In genomic region chr5:11164456-11165286, GRCh38 we compare ENCODE assay signal across 16 cellular contexts.
A peak's percentile ranks its signal among the peaks of the same experiment; 100 is the strongest.
DNase-seq lines count a peak whose midpoint lies in the region; ATAC-seq, FAIRE-seq and TF ChIP-seq lines count a peak whose summit lies in the region.
"Had no signal": no experiment of that assay in that cellular context is flagged by ENCODE, and none has a peak within 500 bp of the region (broad histone marks: within the 10 kb centered on the region; RNA-seq: fewer than 3 reads in every experiment).

No MANE protein-coding gene starts in this region.

- intact Hi-C loops in K562 (cut with micrococcal nuclease), result no loop called here
- intact Hi-C loops in esophagus muscularis mucosa (cut with DNase I), result no loop called here

- H3K9ac ChIP-seq in K562 (ENCODE audit: insufficient read depth in 1 of 2, low read depth in 2 of 2, low read length in 2 of 2), result no peak overlapping the region

- no peak for TF ChIP-seq EP300 in K562 (IDR thresholded peaks at IDR 0.05; ENCODE audit: low read length)
- no peak for TF ChIP-seq EP300 in esophagus muscularis mucosa (IDR thresholded peaks at IDR 0.05)

- peak; percentile 26 for FAIRE-seq in K562 (lab: Jason Lieb, UNC)
- FAIRE-seq in small intestine (lab: Jason Lieb, UNC), result no peak

- POLR2A ChIA-PET in K562 (lab: Yijun Ruan, JAX), result interaction anchor here (1.1 to 1.4 kb wide), 2 partner anchors 10 to 12 kb away, joined by 3 read pairs; no protein-coding TSS in a partner anchor

- H3K9me3 ChIP-seq in K562 (replicated peaks; ENCODE audit: control insufficient read depth, insufficient read depth, low read depth, low read length) (no peaks in the 10 kb centered on the region; the same call in 1 of the 2 replicates), esophagus muscularis mucosa (no peaks in the 10 kb centered on the region), small intestine (ENCODE audit: control insufficient read depth, low read depth) (no peaks in the 10 kb centered on the region)
- H3K9me3 ChIP-seq: Caco-2, SJCRH30 had no signal

- H3K4me1 ChIP-seq in K562 (replicated peaks in 1 of 2; ENCODE audit: control insufficient read depth in 2 of 2, insufficient read depth in 2 of 2, low read length in 2 of 2), result no peaks in the 10 kb centered on the region
- no peaks in the 10 kb centered on the region for H3K4me1 ChIP-seq in esophagus muscularis mucosa
- H3K4me1 ChIP-seq in small intestine (ENCODE audit: control insufficient read depth in 2 of 2, insufficient read depth in 1 of 2, low read depth in 1 of 2, low read length in 1 of 2), result no peaks in the 10 kb centered on the region
- H3K4me1 ChIP-seq: Caco-2 had no signal

- TF ChIP-seq RAD21 in K562 (CRISPR knock-in tag; conservative IDR thresholded peaks at IDR 0.05 in 1 of 2, IDR thresholded peaks at IDR 0.05 in 1 of 2), result no peak

- in situ Hi-C loops in K562 (cut with MboI), result loop anchor here (25.0 kb wide), 1 partner anchor 702 kb away; no protein-coding TSS in a partner anchor

- WGBS in K562 (ENCODE audit: insufficient coverage, low coverage, missing lambda C conversion rate), result under 1% methylated on average over 7 of the region's 7 CpGs
- WGBS in esophagus muscularis mucosa, result 62% methylated on average over 7 of the region's 7 CpGs
- WGBS in small intestine, 3 donors, result 74 to 89% (median 88%) methylated on average over 7 of the region's 7 CpGs

- H3K36me3 ChIP-seq in K562 (ENCODE audit: control insufficient read depth, insufficient read depth, low read length) (no peaks in the 10 kb centered on the region), esophagus muscularis mucosa (no peaks in the 10 kb centered on the region), small intestine (ENCODE audit: control insufficient read depth in 2 of 2, insufficient read depth in 2 of 2, low read length in 2 of 2) (no peaks in the 10 kb centered on the region)
- H3K36me3 ChIP-seq: SJCRH30 had no signal

- H2AFZ ChIP-seq in K562 (ENCODE audit: low read depth, low read length), result no peak overlapping the region

- H3K79me2 ChIP-seq in K562 (ENCODE audit: control insufficient read depth, insufficient read depth, low read length), result no peaks in the 10 kb centered on the region

- TF ChIP-seq CTCF in K562 (IDR thresholded peaks at IDR 0.05 in 2 of 3, conservative IDR thresholded peaks at IDR 0.05 in 1 of 3; ENCODE audit: insufficient read depth in 2 of 3, low read depth in 1 of 3, low read length in 3 of 3) (no peak), esophagus muscularis mucosa (IDR thresholded peaks at IDR 0.05) (no peak)

- no peak for DNase-seq in K562 (ENCODE audit: extremely low read depth in 1 of 4, low spot score in 3 of 4)
- peak; percentile 60 for DNase-seq in esophagus muscularis mucosa (ENCODE audit: extremely low spot score)
- peak; percentile 80 for DNase-seq in medulla oblongata (ENCODE audit: extremely low spot score)
- DNase-seq in superior temporal gyrus (ENCODE audit: extremely low spot score), result peak; percentile 82
- no peak for DNase-seq in small intestine
- DNase-seq: Caco-2; CD4-positive, CD25-positive, alpha-beta regulatory T cell; DMS153; HFFc6; NCI-H187; NCI-H446; PC-3 had no signal

- ATAC-seq in K562 (no peak), HG03342 (IDR thresholded peaks at IDR 0.05; ENCODE audit: unreplicated experiment) (no peak), HG03097 (IDR thresholded peaks at IDR 0.05; ENCODE audit: low FRiP score, unreplicated experiment) (no peak)
- ATAC-seq: PC-3 had no signal

- H4K20me1 ChIP-seq in K562 (replicated peaks; ENCODE audit: control insufficient read depth, insufficient read depth, low read length), result no peaks in the 10 kb centered on the region

- H3K27ac ChIP-seq in K562 (ENCODE audit: extremely low read depth, low read depth, low read length) (no peak overlapping the region), esophagus muscularis mucosa (replicated peaks in 1 of 4) (no peak overlapping the region), small intestine (ENCODE audit: low read depth in 1 of 2, low read length in 1 of 2) (no peak overlapping the region)
- H3K27ac ChIP-seq: RWPE1, SJCRH30 had no signal

- CTCF ChIA-PET in K562 (lab: Yijun Ruan, JAX; ENCODE audit: low intra/inter-chr PET ratio), result no interaction called here

- no TSS peak for BruUV-seq in K562 (replicated peaks; lab: Mats Ljungman, UMichigan)

- no peaks in the 10 kb centered on the region for H3K27me3 ChIP-seq in K562 (ENCODE audit: control insufficient read depth in 2 of 2, insufficient read depth in 2 of 2, low read length in 2 of 2)
- H3K27me3 ChIP-seq in esophagus muscularis mucosa, result no peaks in the 10 kb centered on the region
- H3K27me3 ChIP-seq in small intestine (ENCODE audit: control insufficient read depth in 2 of 2, insufficient read depth in 2 of 2, low read length in 2 of 2), result no peaks in the 10 kb centered on the region
- H3K27me3 ChIP-seq: SJCRH30 had no signal

- no peak overlapping the region for H3K4me2 ChIP-seq in K562 (ENCODE audit: insufficient read depth, low read length)

- H3K4me3 ChIP-seq in K562 (no peak overlapping the region), esophagus muscularis mucosa (no peak overlapping the region), small intestine (ENCODE audit: low read depth in 1 of 2, low read length in 2 of 2) (no peak overlapping the region)
- H3K4me3 ChIP-seq: SJCRH30 had no signal

- H3K9me1 ChIP-seq in K562 (ENCODE audit: control insufficient read depth, insufficient read depth, low read length), result no peaks in the 10 kb centered on the region

- TF ChIP-seq POLR2A in K562 (conservative IDR thresholded peaks at IDR 0.05) (no peak), esophagus muscularis mucosa (IDR thresholded peaks at IDR 0.05; ENCODE audit: low read depth) (no peak)

TF ChIP-seq in K562, 482 proteins besides CTCF, POLR2A, EP300 and RAD21:
- TF ChIP-seq ETS1 (conservative IDR thresholded peaks at IDR 0.05; ENCODE audit: control insufficient read depth, low read depth, low read length), result no peak
- TF ChIP-seq ATF3 (IDR thresholded peaks at IDR 0.05), result peak; percentile 68
- no peak for TF ChIP-seq ATF3 (CRISPR knock-in tag; conservative IDR thresholded peaks at IDR 0.05)
- no peak for TF ChIP-seq ZFPM2 (CRISPR knock-in tag; IDR thresholded peaks at IDR 0.05)
- no peak for TF ChIP-seq JUND (IDR thresholded peaks at IDR 0.05; ENCODE audit: borderline replicate concordance, low read depth, low read length)
- peak; percentile 51; the same call in 1 of the 3 replicates for TF ChIP-seq JUND (tag; IDR thresholded peaks at IDR 0.05; ENCODE audit: borderline replicate concordance, low read depth, low read length)
- peak; percentile 58 for TF ChIP-seq ATF7 (IDR thresholded peaks at IDR 0.05)

Comparison
In these comparisons a context has a peak if more than half of its experiments do, and no peak if none do; other contexts are left out.
1. DNase-seq: peak in esophagus muscularis mucosa (single experiment), medulla oblongata (single experiment) and superior temporal gyrus (single experiment); none in K562 (0 of 4) and small intestine (single experiment).